In the genomic region with DNA sequence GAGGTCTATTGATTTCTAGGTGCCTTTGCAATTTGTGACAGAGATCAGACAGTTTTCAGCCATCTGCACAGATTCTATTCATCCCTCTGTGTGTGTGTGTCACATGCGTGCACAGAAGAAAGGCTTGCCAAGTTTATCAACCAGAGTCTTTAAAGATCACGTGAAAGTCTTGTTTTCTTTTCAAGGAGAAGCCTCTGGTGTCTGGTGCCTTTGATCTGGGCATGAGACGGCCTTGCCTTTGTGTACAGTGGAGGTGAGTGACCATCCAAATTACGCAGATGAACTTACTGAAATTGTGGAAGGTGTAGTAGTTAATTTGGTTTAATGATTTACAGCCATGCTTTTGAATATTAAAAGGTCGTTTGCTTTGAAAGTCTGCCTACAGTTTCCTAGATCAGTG, we compare ENCODE assay signal across 19 cellular contexts.
DNase-seq lines count a peak whose midpoint lies in the region; ATAC-seq, FAIRE-seq and TF ChIP-seq lines count a peak whose summit lies in the region.
"Had no signal": no experiment of that assay in that cellular context is flagged by ENCODE, and none has a peak within 500 bp of the region (broad histone marks: within the 10 kb centered on the region; RNA-seq: fewer than 3 reads in every experiment).

No MANE protein-coding gene starts in this region.

- intact Hi-C loops in HepG2 (cut with micrococcal nuclease; ENCODE audit: unreplicated experiment), result no loop called here
- intact Hi-C loops in right lobe of liver (cut with DNase I), result no loop called here
- intact Hi-C loops in activated CD4-positive, alpha-beta T cell treated with anti-CD3 and anti-CD28 coated beads for 36 hours (cut with DNase I, micrococcal nuclease), result no loop called here

- no peaks in the 10 kb centered on the region for H3K27me3 Mint-ChIP-seq in neural crest cell (ENCODE audit: low read depth)
- H3K27me3 Mint-ChIP-seq in activated CD4-positive, alpha-beta T cell treated with anti-CD3 and anti-CD28 coated beads for 36 hours, result peaks cover 2% of the 10 kb centered on the region
- H3K27me3 Mint-ChIP-seq: CD4-positive, alpha-beta T cell had no signal

- POLR2A ChIA-PET in HepG2 (lab: Yijun Ruan, JAX), result no interaction called here
- POLR2A ChIA-PET in activated CD4-positive, alpha-beta T cell treated with anti-CD3 and anti-CD28 coated beads for 36 hours (lab: Charles Lee), result no interaction called here

- no peak for TF ChIP-seq POLR2A in HepG2 (IDR thresholded peaks at IDR 0.05; ENCODE audit: insufficient read depth in 1 of 2, low read depth in 2 of 2, low read length in 2 of 2)
- TF ChIP-seq POLR2A in right lobe of liver (IDR thresholded peaks at IDR 0.05), result no peak

- ATAC-seq in HepG2 (no peak), right lobe of liver (no peak)
- no peak for ATAC-seq in activated CD4-positive, alpha-beta T cell treated with anti-CD3 and anti-CD28 coated beads for 36 hours

- WGBS in HepG2 (ENCODE audit: low lambda C conversion rate), result 0% methylated on average over 5 of the region's 5 CpGs
- WGBS in right lobe of liver (ENCODE audit: insufficient coverage, low coverage, low lambda C conversion rate, missing lambda C conversion rate), result 36% methylated on average over 5 of the region's 5 CpGs
- WGBS in hepatocyte (ENCODE audit: low lambda C conversion rate, missing lambda C conversion rate), result 32% methylated on average over 5 of the region's 5 CpGs

- H3K9me3 Mint-ChIP-seq in neural crest cell, result peaks cover 12% of the 10 kb centered on the region
- peaks cover 9% of the 10 kb centered on the region for H3K9me3 Mint-ChIP-seq in activated CD4-positive, alpha-beta T cell treated with anti-CD3 and anti-CD28 coated beads for 36 hours (ENCODE audit: low read depth)

- H3K27me3 ChIP-seq in HepG2 (ENCODE audit: control insufficient read depth in 1 of 2, insufficient read depth in 2 of 2, low read length in 2 of 2) (peaks cover 0 to 3% of the 10 kb centered on the region in 2 experiments; a peak in 1 of 5 replicates), right lobe of liver (no peaks in the 10 kb centered on the region), hepatocyte (no peaks in the 10 kb centered on the region)
- H3K27me3 ChIP-seq: Peyer's patch, SJSA1 had no signal

- no TSS peak for BruUV-seq in HepG2 (replicated peaks; lab: Mats Ljungman, UMichigan)

- H4K20me1 ChIP-seq in HepG2 (ENCODE audit: insufficient read depth, low read length) (no peaks in the 10 kb centered on the region), hepatocyte (ENCODE audit: insufficient read depth, poor library complexity, severe bottlenecking) (no peaks in the 10 kb centered on the region)

- no peak overlapping the region for H3K4me2 ChIP-seq in HepG2 (ENCODE audit: low read depth, low read length)
- peak overlapping the region; percentile 12 for H3K4me2 ChIP-seq in hepatocyte

- CTCF ChIA-PET in HepG2 (lab: Yijun Ruan, JAX; ENCODE audit: low intra/inter-chr PET ratio, low total read pairs), result no interaction called here
- CTCF ChIA-PET in activated CD4-positive, alpha-beta T cell treated with anti-CD3 and anti-CD28 coated beads for 36 hours (lab: Charles Lee), result no interaction called here

- no peak for TF ChIP-seq RAD21 in HepG2 (CRISPR knock-in tag; IDR thresholded peaks at IDR 0.05)

- in situ Hi-C loops in HepG2 (cut with HindIII; ENCODE audit: extremely low pct_ligation_motif_present, low pct_unique_long_range_greater_than_20kb), result no loop called here

- no peak for DNase-seq in HepG2 (ENCODE audit: low spot score)
- no peak for DNase-seq in right lobe of liver
- peak; percentile 47 for DNase-seq in hepatocyte (ENCODE audit: low spot score)
- no peak for DNase-seq in neural crest cell (ENCODE audit: low read depth, low spot score)
- no peak for DNase-seq in AG08396 (ENCODE audit: low spot score)
- DNase-seq in NCI-H345 treated with DMSO at 0.1 percent for 48 hours (lab: John Stamatoyannopoulos, UW; ENCODE audit: unreplicated experiment), result no peak
- no peak for DNase-seq in activated CD4-positive, alpha-beta T cell treated with anti-CD3 and anti-CD28 coated beads for 36 hours
- DNase-seq: Calu3; CD4-positive, alpha-beta T cell; EL; GM23248; HCEC 1CT; NCI-H1092 treated with DMSO at 0.1 percent for 48 hours; NCI-H187; NCI-H2107; NCI-H69; Peyer's patch had no signal

- H3K9ac ChIP-seq in HepG2 (ENCODE audit: insufficient read depth, low read depth, low read length), result no peak overlapping the region
- H3K9ac ChIP-seq: GM23248 had no signal

- TF ChIP-seq CTCF in HepG2 (CRISPR knock-in tag; IDR thresholded peaks at IDR 0.05) (no peak), right lobe of liver (IDR thresholded peaks at IDR 0.05) (no peak), hepatocyte (IDR thresholded peaks at IDR 0.05; ENCODE audit: poor library complexity) (no peak), neural crest cell (conservative IDR thresholded peaks at IDR 0.05) (no peak)

- H3K4me1 Mint-ChIP-seq in neural crest cell, result peaks cover 52% of the 10 kb centered on the region
- H3K4me1 Mint-ChIP-seq in activated CD4-positive, alpha-beta T cell treated with anti-CD3 and anti-CD28 coated beads for 36 hours, result peaks cover 6% of the 10 kb centered on the region

- H3K4me3 Mint-ChIP-seq in neural crest cell, result peak overlapping the region; percentile 0
- no peak overlapping the region for H3K4me3 Mint-ChIP-seq in activated CD4-positive, alpha-beta T cell treated with anti-CD3 and anti-CD28 coated beads for 36 hours
- H3K4me3 Mint-ChIP-seq: CD4-positive, alpha-beta T cell had no signal

- H2AFZ ChIP-seq in HepG2 (ENCODE audit: low read length) (no peak overlapping the region), hepatocyte (no peak overlapping the region)
- H2AFZ ChIP-seq: GM23248 had no signal

- FAIRE-seq in HepG2 (lab: Jason Lieb, UNC), result no peak
- FAIRE-seq: GM12891 had no signal

- H3K36me3 ChIP-seq in HepG2 (replicated peaks in 1 of 2; ENCODE audit: control insufficient read depth in 1 of 2, insufficient read depth in 2 of 2, low read length in 2 of 2) (no peaks in the 10 kb centered on the region), right lobe of liver (no peaks in the 10 kb centered on the region), hepatocyte (replicated peaks; ENCODE audit: insufficient read depth, low read depth) (no peaks in the 10 kb centered on the region)
- H3K36me3 ChIP-seq: Peyer's patch, SJSA1 had no signal

- H3K27ac Mint-ChIP-seq in neural crest cell (ENCODE audit: unreplicated experiment), result peak overlapping the region; percentile 4
- H3K27ac Mint-ChIP-seq in activated CD4-positive, alpha-beta T cell treated with anti-CD3 and anti-CD28 coated beads for 36 hours, result no peak overlapping the region
- H3K27ac Mint-ChIP-seq: CD4-positive, alpha-beta T cell had no signal

- H3K27ac ChIP-seq in HepG2 (ENCODE audit: extremely low read length, insufficient read depth, low read length), result no peak overlapping the region
- no peak overlapping the region for H3K27ac ChIP-seq in right lobe of liver
- peak overlapping the region; percentile 44 for H3K27ac ChIP-seq in hepatocyte
- H3K27ac ChIP-seq: GM23248, Peyer's patch, SJSA1 had no signal

- peaks cover 16% of the 10 kb centered on the region for H3K4me1 ChIP-seq in HepG2 (ENCODE audit: insufficient read depth, low read length)
- H3K4me1 ChIP-seq in right lobe of liver, result no peaks in the 10 kb centered on the region
- peaks cover 24% of the 10 kb centered on the region for H3K4me1 ChIP-seq in hepatocyte (ENCODE audit: insufficient read depth)
- H3K4me1 ChIP-seq: Peyer's patch, SJSA1 had no signal

- H3K9me3 ChIP-seq in HepG2 (ENCODE audit: low read length) (peaks cover 8% of the 10 kb centered on the region; the same call in 1 of the 2 replicates), right lobe of liver (no peaks in the 10 kb centered on the region), hepatocyte (ENCODE audit: low read depth) (no peaks in the 10 kb centered on the region)

- no peaks in the 10 kb centered on the region for H3K9me2 ChIP-seq in hepatocyte (replicated peaks; ENCODE audit: insufficient read depth)

- TF ChIP-seq EP300 in HepG2 (IDR thresholded peaks at IDR 0.05; ENCODE audit: low read depth in 2 of 2, low read length in 2 of 2) (no peak), HepG2 (CRISPR knock-in tag; IDR thresholded peaks at IDR 0.05; ENCODE audit: borderline replicate concordance) (no peak)

- H3K79me2 ChIP-seq in HepG2 (ENCODE audit: insufficient read depth, low read length) (no peaks in the 10 kb centered on the region), hepatocyte (no peaks in the 10 kb centered on the region)

- no peak overlapping the region for H3K4me3 ChIP-seq in HepG2 (replicated peaks in 1 of 3; ENCODE audit: insufficient read depth in 1 of 3, low read depth in 2 of 3, low read length in 3 of 3)
- H3K4me3 ChIP-seq in right lobe of liver, result no peak overlapping the region
- H3K4me3 ChIP-seq in hepatocyte, result no peak overlapping the region
- H3K4me3 ChIP-seq: GM23248, Peyer's patch, SJSA1 had no signal

- H3K36me3 Mint-ChIP-seq in neural crest cell (ENCODE audit: low read depth), result peaks cover 12% of the 10 kb centered on the region
- no peaks in the 10 kb centered on the region for H3K36me3 Mint-ChIP-seq in activated CD4-positive, alpha-beta T cell treated with anti-CD3 and anti-CD28 coated beads for 36 hours (ENCODE audit: low read depth)

TF ChIP-seq in HepG2, 621 proteins besides CTCF, POLR2A, EP300 and RAD21:
- TF ChIP-seq TCF7 (IDR thresholded peaks at IDR 0.05; ENCODE audit: low read depth), result 0 out of 2 replicates have a peak, but pooled peaks have one; percentile 11
- TF ChIP-seq, protein P1, sequence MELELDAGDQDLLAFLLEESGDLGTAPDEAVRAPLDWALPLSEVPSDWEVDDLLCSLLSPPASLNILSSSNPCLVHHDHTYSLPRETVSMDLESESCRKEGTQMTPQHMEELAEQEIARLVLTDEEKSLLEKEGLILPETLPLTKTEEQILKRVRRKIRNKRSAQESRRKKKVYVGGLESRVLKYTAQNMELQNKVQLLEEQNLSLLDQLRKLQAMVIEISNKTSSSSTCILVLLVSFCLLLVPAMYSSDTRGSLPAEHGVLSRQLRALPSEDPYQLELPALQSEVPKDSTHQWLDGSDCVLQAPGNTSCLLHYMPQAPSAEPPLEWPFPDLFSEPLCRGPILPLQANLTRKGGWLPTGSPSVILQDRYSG (CRISPR knock-in tag; IDR thresholded peaks at IDR 0.05), result no peak
TF ChIP-seq in HepG2: peak in this region for 1.
